In genomic region chr9:35116539-35116897, GRCh38 we compare ENCODE assay signal across 8 cellular contexts. TPM values are rescaled to one million over a fixed set of nuclear protein-coding genes. Genes with fewer than 3 reads are reported as not detected.
DNase-seq lines count a peak whose midpoint lies in the region; ATAC-seq and TF ChIP-seq lines count a peak whose summit lies in the region.

No MANE protein-coding gene starts in this region.

- peak; percentile 6 for ATAC-seq in GM18517 (IDR thresholded peaks at IDR 0.05; ENCODE audit: unreplicated experiment)
- peak; percentile 7 to 16 (median 8) for ATAC-seq in psoas muscle

- intact Hi-C loops in psoas muscle (cut with DNase I), result loop anchor here (1.0 to 10.0 kb wide), 9 partner anchors 46 to 446 kb away; partner anchors contain the start of gene UNC13B (in 2 of the 2)

- H3K4me1 ChIP-seq in psoas muscle, result peaks cover 13% of the 10 kb centered on the region

- no peaks in the 10 kb centered on the region for H3K27me3 ChIP-seq in psoas muscle (ENCODE audit: insufficient read depth in 3 of 3, low read length in 2 of 3)

- CTCF ChIA-PET in RWPE1 (lab: Yijun Ruan, JAX), result interaction anchor here (0.7 to 2.1 kb wide), 16 partner anchors 8 to 432 kb away, joined by 3 to 13 read pairs (median 4); partner anchors contain the start of gene UNC13B

- H3K27ac ChIP-seq in RWPE1 (peak overlapping the region; percentile 97), psoas muscle (peak overlapping the region; percentile 75)

- H3K4me3 ChIP-seq in fibroblast of mammary gland (ENCODE audit: control insufficient read depth, low read depth, low read length) (peak overlapping the region; percentile 65), psoas muscle (peak overlapping the region; percentile 68)

- 0 to 1% (median 1%) methylated on average over 12 of the region's 12 CpGs for WGBS in psoas muscle, 3 donors

- POLR2A ChIA-PET in RWPE1 (lab: Yijun Ruan, JAX; ENCODE audit: low non-redundant PET), result interaction anchor here (1.4 to 1.9 kb wide), 2 partner anchors 13 to 45 kb away, joined by 6 to 7 read pairs; partner anchors contain the start of genes STOML2 and UNC13B

- H3K9me3 ChIP-seq in psoas muscle, result no peaks in the 10 kb centered on the region

- no peaks in the 10 kb centered on the region for H3K36me3 ChIP-seq in psoas muscle (ENCODE audit: insufficient read depth in 1 of 2, low read depth in 1 of 2)

- no peak for DNase-seq in RWPE1 (ENCODE audit: low spot score)
- DNase-seq in fibroblast of mammary gland (ENCODE audit: low read depth), result no peak
- no peak for DNase-seq in psoas muscle
- no peak for DNase-seq in hepatic stellate cell (ENCODE audit: low spot score)
- DNase-seq in effector CD4-positive, alpha-beta T cell, result no peak
- DNase-seq in NCI-H1417 (lab: John Stamatoyannopoulos, UW), result no peak
- DNase-seq in inferior parietal cortex (ENCODE audit: extremely low spot score), result no peak

- no peak for TF ChIP-seq CTCF in RWPE1 (conservative IDR thresholded peaks at IDR 0.05; ENCODE audit: low read depth)
- no peak for TF ChIP-seq CTCF in fibroblast of mammary gland (conservative IDR thresholded peaks at IDR 0.05; ENCODE audit: control insufficient read depth, insufficient read depth, low read depth, low read length)
- TF ChIP-seq CTCF in psoas muscle (IDR thresholded peaks at IDR 0.05), result no peak

RNA-seq across cellular contexts. Expression of gene ATOSB, which starts 0.9 kb away (rescaled TPM):
- total RNA-seq in psoas muscle, result 10 to 100 TPM in 3 of 4 donors, 1 to 10 TPM in 1; 10.0 to 17.1 (median 15.1) TPM
- 10 to 100 TPM in 2 of 3 donors, 1 to 10 TPM in 1; 9.1 to 27.6 (median 17.0) TPM for polyA plus RNA-seq in psoas muscle

RNA-seq across cellular contexts. Expression of gene STOML2, which starts 13.6 kb away (rescaled TPM):
- 100 to 1,000 TPM in 3 of 4 donors, 10 to 100 TPM in 1; 98.6 to 138 (median 121) TPM for total RNA-seq in psoas muscle
- polyA plus RNA-seq in psoas muscle, result 100 to 1,000 TPM; 141 to 228 (median 173) TPM

RNA-seq across cellular contexts. Expression of gene PIGO, which starts 20.1 kb away (rescaled TPM):
- total RNA-seq in psoas muscle, result 10 to 100 TPM in 1 of 4 donors, 1 to 10 TPM in 3; 6.8 to 11.3 (median 8.6) TPM
- polyA plus RNA-seq in psoas muscle, result 10 to 100 TPM in 1 of 3 donors, 1 to 10 TPM in 2; 6.2 to 11.6 (median 8.1) TPM

RNA-seq across cellular contexts. Expression of gene FANCG, which starts 36.8 kb away (rescaled TPM):
- 1 to 10 TPM; 2.9 to 6.0 (median 3.7) TPM for total RNA-seq in psoas muscle
- polyA plus RNA-seq in psoas muscle, result 1 to 10 TPM; 1.6 to 4.5 (median 4.2) TPM

RNA-seq across cellular contexts. Expression of gene VCP, which starts 44.1 kb away (rescaled TPM):
- total RNA-seq in psoas muscle, result 100 to 1,000 TPM; 362 to 491 (median 403) TPM
- 100 to 1,000 TPM; 237 to 412 (median 384) TPM for polyA plus RNA-seq in psoas muscle
